In genomic region chr4:118993329-118993728, GRCh38 we compare ENCODE assay signal across 17 cellular contexts.
"Had no signal": no experiment of that assay in that cellular context is flagged by ENCODE, and none has a peak within 500 bp of the region (broad histone marks: within the 10 kb centered on the region; RNA-seq: fewer than 3 reads in every experiment).

No MANE protein-coding gene starts in this region.

- H3K27ac Mint-ChIP-seq: activated B cell treated with CpG ODN at 0.5 μM for 24 hours; activated CD4-positive, alpha-beta T cell treated with anti-CD3 and anti-CD28 coated beads, Interleukin-2, amount 10 ng/mL, durations not matched to agents 24 days and 14 days; activated naive CD8-positive, alpha-beta T cell; activated T-cell treated with anti-CD3 and anti-CD28 coated beads, Interleukin-2, amount 50 U/mL, for 72 hours; natural killer cell treated with Interleukin-12 subunit alpha and Interleukin-12 subunit beta and Interleukin-15 and Interleukin-18, amount 100 ng/mL, for 72 hours; T-helper 1 cell treated with Interleukin-12 subunit alpha and Interleukin-12 subunit beta and Interleukin-4 antibody, amounts not matched to agents 30 μg/mL and 1 μg/mL, for 36 hours had no signal

- H3K4me1 Mint-ChIP-seq: activated CD4-positive, alpha-beta T cell treated with anti-CD3 and anti-CD28 coated beads, Interleukin-2, amount 10 ng/mL, durations not matched to agents 24 days and 14 days had no signal

- H3K4me1 ChIP-seq: body of pancreas, right lobe of liver had no signal

- H3K27ac ChIP-seq: body of pancreas, right lobe of liver, thyroid gland had no signal

- H3K9me3 Mint-ChIP-seq: activated B cell treated with CpG ODN at 0.5 μM for 24 hours; activated CD4-positive, alpha-beta T cell treated with anti-CD3 and anti-CD28 coated beads, Interleukin-2, amount 10 ng/mL, durations not matched to agents 24 days and 14 days; activated T-cell treated with anti-CD3 and anti-CD28 coated beads, Interleukin-2, amount 50 U/mL, for 72 hours; natural killer cell treated with Interleukin-12 subunit alpha and Interleukin-12 subunit beta and Interleukin-15 and Interleukin-18, amount 100 ng/mL, for 72 hours; T-helper 1 cell treated with Interleukin-12 subunit alpha and Interleukin-12 subunit beta and Interleukin-4 antibody, amounts not matched to agents 30 μg/mL and 1 μg/mL, for 36 hours had no signal

- H3K36me3 Mint-ChIP-seq: activated naive CD8-positive, alpha-beta T cell; natural killer cell treated with Interleukin-12 subunit alpha and Interleukin-12 subunit beta and Interleukin-15 and Interleukin-18, amount 100 ng/mL, for 72 hours had no signal

- H3K27me3 ChIP-seq: body of pancreas, right lobe of liver, thyroid gland had no signal

- H3K9me3 ChIP-seq: body of pancreas, right lobe of liver, thyroid gland had no signal

- H3K4me3 ChIP-seq: body of pancreas, right lobe of liver, thyroid gland had no signal

- H3K36me3 ChIP-seq: right lobe of liver, thyroid gland had no signal

- H3K4me3 Mint-ChIP-seq: activated B cell treated with CpG ODN at 0.5 μM for 24 hours; activated CD4-positive, alpha-beta T cell treated with anti-CD3 and anti-CD28 coated beads, Interleukin-2, amount 10 ng/mL, durations not matched to agents 24 days and 14 days; activated naive CD8-positive, alpha-beta T cell; activated T-cell treated with anti-CD3 and anti-CD28 coated beads, Interleukin-2, amount 50 U/mL, for 72 hours; natural killer cell treated with Interleukin-12 subunit alpha and Interleukin-12 subunit beta and Interleukin-15 and Interleukin-18, amount 100 ng/mL, for 72 hours; T-helper 1 cell treated with Interleukin-12 subunit alpha and Interleukin-12 subunit beta and Interleukin-4 antibody, amounts not matched to agents 30 μg/mL and 1 μg/mL, for 36 hours had no signal

- DNase-seq: activated B cell treated with CpG ODN at 0.5 μM for 24 hours; activated CD8-positive, alpha-beta memory T cell treated with anti-CD3 and anti-CD28 coated beads, Interleukin-2, amount 50 U/mL, for 48 hours; activated gamma-delta T cell; activated T-cell treated with anti-CD3 and anti-CD28 coated beads, Interleukin-2, amount 50 U/mL, for 72 hours; amniotic stem cell; body of pancreas; caudate nucleus; effector CD4-positive, alpha-beta T cell; head of caudate nucleus; right lobe of liver; SIG-M5; stimulated activated CD4-positive, alpha-beta T cell treated with anti-CD3 and anti-CD28 coated beads, Interleukin-1b, Interleukin-23, amount 100 ng/mL, for 48 hours; thyroid gland had no signal
